Comparison of ENCODE assay signal across 6 cellular contexts in genomic region chr7:151056286-151057037, GRCh38. TPM values are rescaled to one million over a fixed set of nuclear protein-coding genes. Genes with fewer than 3 reads are reported as not detected.
DNase-seq lines count a peak whose midpoint lies in the region; ATAC-seq and TF ChIP-seq lines count a peak whose summit lies in the region.

No MANE protein-coding gene starts in this region.

- no TSS peak for BruUV-seq in A673 (replicated peaks; lab: Mats Ljungman, UMichigan)

- no peak for DNase-seq in A673 (ENCODE audit: low spot score)
- DNase-seq in OCI-M1 (lab: John Stamatoyannopoulos, UW) = peak; percentile 0
- DNase-seq in iPS DF 6.9 (ENCODE audit: low read depth, low spot score) = no peak
- no peak for DNase-seq in activated gamma-delta T cell treated with Interleukin-2 at 50 U/mL for 16 hours
- DNase-seq in NCI-H748 treated with DMSO at 0.1 percent for 48 hours (lab: John Stamatoyannopoulos, UW) = no peak

- CTCF ChIA-PET in A673 (lab: Charles Lee) = no interaction called here

- peak overlapping the region; percentile 99 for H3K4me3 ChIP-seq in A673 (ENCODE audit: low read depth, low read length, poor library complexity, severe bottlenecking)
- peak overlapping the region; percentile 78; the same call in 1 of the 2 replicates for H3K4me3 ChIP-seq in iPS DF 6.9 (ENCODE audit: low read length)

- H3K4me1 ChIP-seq in A673 (ENCODE audit: insufficient read depth, low read length, poor library complexity, severe bottlenecking) = peaks cover 26% of the 10 kb centered on the region
- peaks cover 14% of the 10 kb centered on the region for H3K4me1 ChIP-seq in iPS DF 6.9 (ENCODE audit: control insufficient read depth, insufficient read depth, low read length)

- H3K27ac ChIP-seq in A673 (ENCODE audit: low read depth, low read length, poor library complexity, severe bottlenecking) (no peak overlapping the region), iPS DF 6.9 (ENCODE audit: low read length) (no peak overlapping the region)

- H3K27me3 ChIP-seq in A673 (replicated peaks; ENCODE audit: insufficient read depth, low read depth, low read length, poor library complexity) (no peaks in the 10 kb centered on the region), iPS DF 6.9 (ENCODE audit: control insufficient read depth, insufficient read depth, low read length) (peaks cover 5% of the 10 kb centered on the region; the same call in 1 of the 2 replicates)

- no peak for ATAC-seq in GM21390 (IDR thresholded peaks at IDR 0.05; ENCODE audit: unreplicated experiment)

- whole genome bisulfite sequencing in iPS DF 6.9 (ENCODE audit: insufficient coverage, insufficient read length) = no CpG with 5 or more reads among the region's 21 CpGs

- TF ChIP-seq CTCF in A673 (conservative IDR thresholded peaks at IDR 0.05; ENCODE audit: low read depth, low read length) = no peak

- intact Hi-C loops in A673 (cut with micrococcal nuclease; ENCODE audit: unreplicated experiment) = loop anchor here (5.0 kb wide), 1 partner anchor 176 kb away; the partner anchor contains the start of gene CHPF2

- H3K36me3 ChIP-seq in A673 (ENCODE audit: insufficient read depth, low read length, poor library complexity, severe bottlenecking) (no peaks in the 10 kb centered on the region), iPS DF 6.9 (ENCODE audit: control insufficient read depth, insufficient read depth, low read length) (no peaks in the 10 kb centered on the region)

- POLR2A ChIA-PET in A673 (lab: Charles Lee; ENCODE audit: low non-redundant PET) = no interaction called here

- H3K9me3 ChIP-seq in A673 (ENCODE audit: low read depth, low read length, poor library complexity, severe bottlenecking) (no peaks in the 10 kb centered on the region), iPS DF 6.9 (ENCODE audit: control insufficient read depth, insufficient read depth, low read length) (no peaks in the 10 kb centered on the region)

RNA-seq across cellular contexts. Expression of gene CDK5, which starts 1.2 kb away (rescaled TPM):
- total RNA-seq in A673 (2021) = 21.1 and 25.7 TPM in 2 replicates

RNA-seq across cellular contexts. Expression of gene SLC4A2, which starts 2.9 kb away (rescaled TPM):
- total RNA-seq in A673 (2021) = 213 and 222 TPM in 2 replicates

RNA-seq across cellular contexts. Expression of gene ASIC3, which starts 8.1 kb away (rescaled TPM):
- total RNA-seq in A673 (2021) = 4.5 and 6.7 TPM in 2 replicates

RNA-seq across cellular contexts. Expression of gene FASTK, which starts 24.1 kb away (rescaled TPM):
- 70.8 and 80.5 TPM in 2 replicates for total RNA-seq in A673 (2021)

RNA-seq across cellular contexts. Expression of gene TMUB1, which starts 26.8 kb away (rescaled TPM):
- total RNA-seq in A673 (2021) = 43.8 and 44.7 TPM in 2 replicates
